8 cellular contexts compared by ENCODE assay signal in the genomic region with DNA sequence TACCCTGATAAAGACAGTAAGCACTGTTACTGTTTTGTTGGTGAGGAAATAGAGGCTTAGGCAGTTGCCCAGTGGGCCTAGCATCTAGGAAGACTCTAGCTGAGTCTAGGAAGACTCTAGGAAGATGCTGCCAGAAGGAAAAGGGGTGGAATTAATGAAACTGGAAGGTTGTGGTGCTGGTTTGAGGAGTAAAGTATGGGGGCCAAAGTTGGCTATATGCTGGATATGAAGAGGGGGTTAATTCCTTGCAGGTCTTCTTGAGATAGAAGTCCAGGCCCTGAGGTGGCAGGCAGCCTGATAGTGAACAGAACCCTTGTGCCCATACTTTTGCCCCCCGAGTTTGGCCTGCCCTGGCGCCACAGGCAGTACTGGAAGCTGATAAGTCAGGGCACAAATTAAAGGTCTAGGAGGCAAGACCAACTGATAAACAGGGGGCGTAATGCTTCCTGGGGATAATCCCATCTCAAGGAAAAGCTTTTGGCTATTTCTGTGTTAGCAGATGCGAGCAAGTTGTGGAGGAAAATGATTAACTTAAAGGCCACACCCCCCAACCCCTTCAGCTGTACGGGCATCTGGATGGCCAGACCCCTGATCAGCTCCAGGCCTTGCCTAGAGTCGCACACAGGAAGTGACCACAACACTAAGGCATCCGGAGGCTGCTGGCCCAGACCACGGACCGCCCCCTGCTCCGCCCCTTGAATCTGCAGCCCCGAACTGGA. TPM values are rescaled to one million over a fixed set of nuclear protein-coding genes. Genes with fewer than 3 reads are reported as not detected.
DNase-seq lines count a peak whose midpoint lies in the region; ATAC-seq and TF ChIP-seq lines count a peak whose summit lies in the region.

No MANE protein-coding gene starts in this region.

- no peak overlapping the region for H3K27ac Mint-ChIP-seq in activated T-cell treated with anti-CD3 and anti-CD28 coated beads, Interleukin-2, amount 50 U/mL, for 24 hours
- no peak overlapping the region for H3K27ac Mint-ChIP-seq in natural killer cell treated with Interleukin-12 subunit alpha and Interleukin-12 subunit beta and Interleukin-15 and Interleukin-18, amount 100 ng/mL, for 72 hours

- H3K27me3 Mint-ChIP-seq in activated T-cell treated with anti-CD3 and anti-CD28 coated beads, Interleukin-2, amount 50 U/mL, for 24 hours: no peaks in the 10 kb centered on the region
- H3K27me3 Mint-ChIP-seq in natural killer cell treated with Interleukin-12 subunit alpha and Interleukin-12 subunit beta and Interleukin-15 and Interleukin-18, amount 100 ng/mL, for 72 hours: no peaks in the 10 kb centered on the region

- WGBS in transverse colon (ENCODE audit: low coverage in 1 of 2), 2 donors: 0 to 11% methylated on average over 2 to 11 of the region's 11 CpGs

- peaks cover 45 to 86% (median 63%) of the 10 kb centered on the region in 4 donors for H3K4me1 ChIP-seq in transverse colon

- H3K36me3 ChIP-seq in transverse colon: peaks cover 0 to 25% (median 9%) of the 10 kb centered on the region in 4 donors

- peak; percentile 31 for ATAC-seq in GM18519 (IDR thresholded peaks at IDR 0.05; ENCODE audit: low FRiP score, unreplicated experiment)
- ATAC-seq in HG02981 (IDR thresholded peaks at IDR 0.05; ENCODE audit: unreplicated experiment): peak; percentile 50
- ATAC-seq in natural killer cell treated with Interleukin-12 subunit alpha and Interleukin-12 subunit beta and Interleukin-15 and Interleukin-18, amount 100 ng/mL, for 72 hours: peak; percentile 62 to 77

- no peaks in the 10 kb centered on the region for H3K9me3 Mint-ChIP-seq in activated T-cell treated with anti-CD3 and anti-CD28 coated beads, Interleukin-2, amount 50 U/mL, for 24 hours
- no peaks in the 10 kb centered on the region for H3K9me3 Mint-ChIP-seq in natural killer cell treated with Interleukin-12 subunit alpha and Interleukin-12 subunit beta and Interleukin-15 and Interleukin-18, amount 100 ng/mL, for 72 hours

- H3K4me1 Mint-ChIP-seq in activated T-cell treated with anti-CD3 and anti-CD28 coated beads, Interleukin-2, amount 50 U/mL, for 24 hours (ENCODE audit: low read depth): peaks cover 54% of the 10 kb centered on the region
- peaks cover 39 to 46% of the 10 kb centered on the region in 2 donors for H3K4me1 Mint-ChIP-seq in natural killer cell treated with Interleukin-12 subunit alpha and Interleukin-12 subunit beta and Interleukin-15 and Interleukin-18, amount 100 ng/mL, for 72 hours (ENCODE audit: low read depth in 2 of 2)

- peak overlapping the region; percentile 96 to 99 (median 97) for H3K27ac ChIP-seq in transverse colon

- TF ChIP-seq POLR2A in transverse colon (IDR thresholded peaks at IDR 0.05): peak; percentile 59

- H3K9me3 ChIP-seq in transverse colon: no peaks in the 10 kb centered on the region

- in situ Hi-C loops in transverse colon (cut with MboI; ENCODE audit: low pct_ligation_motif_present in 1 of 4, low pct_unique_long_range_greater_than_20kb in 1 of 4, low sequenced_read_pairs in 3 of 4): loop anchor here in 2 of 4 donors (10.0 kb wide), 2 partner anchors 132 to 222 kb away; a partner anchor contains a TSS

- no peak for TF ChIP-seq EP300 in transverse colon (IDR thresholded peaks at IDR 0.05; ENCODE audit: low read depth)

- H3K36me3 Mint-ChIP-seq in activated T-cell treated with anti-CD3 and anti-CD28 coated beads, Interleukin-2, amount 50 U/mL, for 24 hours (ENCODE audit: low read depth): peaks cover 58% of the 10 kb centered on the region
- H3K36me3 Mint-ChIP-seq in natural killer cell treated with Interleukin-12 subunit alpha and Interleukin-12 subunit beta and Interleukin-15 and Interleukin-18, amount 100 ng/mL, for 72 hours: peaks cover 10% of the 10 kb centered on the region

- intact Hi-C loops in transverse colon (cut with DNase I; ENCODE audit: low total_unique reads): no loop called here

- H3K27me3 ChIP-seq in transverse colon: no peaks in the 10 kb centered on the region

- no peak overlapping the region for H3K4me3 Mint-ChIP-seq in activated T-cell treated with anti-CD3 and anti-CD28 coated beads, Interleukin-2, amount 50 U/mL, for 24 hours
- no peak overlapping the region for H3K4me3 Mint-ChIP-seq in natural killer cell treated with Interleukin-12 subunit alpha and Interleukin-12 subunit beta and Interleukin-15 and Interleukin-18, amount 100 ng/mL, for 72 hours

- peak; percentile 92 for DNase-seq in Ammon's horn (ENCODE audit: low spot score)
- DNase-seq in NCI-H69 (lab: John Stamatoyannopoulos, UW): peak; percentile 69
- DNase-seq in activated T-cell treated with anti-CD3 and anti-CD28 coated beads, Interleukin-2, amount 50 U/mL, for 24 hours: peak; percentile 54
- peak; percentile 89 for DNase-seq in fibroblast of the conjunctiva (ENCODE audit: low read depth)
- peak; percentile 91 for DNase-seq in natural killer cell treated with Interleukin-12 subunit alpha and Interleukin-12 subunit beta and Interleukin-15 and Interleukin-18, amount 100 ng/mL, for 72 hours (ENCODE audit: low spot score)
- DNase-seq in transverse colon: peak; percentile 90

- no peak for TF ChIP-seq CTCF in transverse colon (IDR thresholded peaks at IDR 0.05)

- H3K4me3 ChIP-seq in transverse colon: peak overlapping the region in 2 of 4 donors; percentile 6 to 85

RNA-seq across cellular contexts. Expression of a gene that starts 3.1 kb away (rescaled TPM):
- 100 to 1,000 TPM in 1 of 2 donors, 10 to 100 TPM in 1; 91.8 to 142 TPM for total RNA-seq in natural killer cell treated with Interleukin-12 subunit alpha and Interleukin-12 subunit beta and Interleukin-15 and Interleukin-18, amount 100 ng/mL, for 72 hours
- 100 to 1,000 TPM; 159 to 211 (median 169) TPM for total RNA-seq in transverse colon

RNA-seq across cellular contexts. Expression of a gene that starts 3.2 kb away (rescaled TPM):
- total RNA-seq in natural killer cell treated with Interleukin-12 subunit alpha and Interleukin-12 subunit beta and Interleukin-15 and Interleukin-18, amount 100 ng/mL, for 72 hours: 10 to 100 TPM; 33.8 to 42.0 TPM
- 100 to 1,000 TPM in 1 of 4 donors, 10 to 100 TPM in 2, 1 to 10 TPM in 1; 9.7 to 145 (median 48.2) TPM for total RNA-seq in transverse colon

RNA-seq across cellular contexts. Expression of a gene that starts 5.4 kb away (rescaled TPM):
- 100 to 1,000 TPM; 118 to 152 TPM for total RNA-seq in natural killer cell treated with Interleukin-12 subunit alpha and Interleukin-12 subunit beta and Interleukin-15 and Interleukin-18, amount 100 ng/mL, for 72 hours
- total RNA-seq in transverse colon: 100 to 1,000 TPM in 1 of 4 donors, 10 to 100 TPM in 3; 35.7 to 114 (median 53.8) TPM

RNA-seq across cellular contexts. Expression of a gene that starts 12.6 kb away (rescaled TPM):
- total RNA-seq in natural killer cell treated with Interleukin-12 subunit alpha and Interleukin-12 subunit beta and Interleukin-15 and Interleukin-18, amount 100 ng/mL, for 72 hours: 10 to 100 TPM; 48.6 to 92.4 TPM
- total RNA-seq in transverse colon: 100 to 1,000 TPM in 1 of 4 donors, 10 to 100 TPM in 3; 64.0 to 114 (median 74.0) TPM

RNA-seq across cellular contexts. Expression of a gene that starts 49.0 kb away (rescaled TPM):
- total RNA-seq in natural killer cell treated with Interleukin-12 subunit alpha and Interleukin-12 subunit beta and Interleukin-15 and Interleukin-18, amount 100 ng/mL, for 72 hours: 1 to 10 TPM in 1 of 2 donors, under 1 TPM in 1; 0.73 to 1.6 TPM
- total RNA-seq in transverse colon: 10 to 100 TPM in 3 of 4 donors, 1 to 10 TPM in 1; 5.5 to 17.7 (median 14.0) TPM
